In genomic region chr7:150447966-150448788, GRCh38 we compare ENCODE assay signal across 9 cellular contexts. TPM values are rescaled to one million over a fixed set of nuclear protein-coding genes. Genes with fewer than 3 reads are reported as not detected.
A peak's percentile ranks its signal among the peaks of the same experiment; 100 is the strongest.
DNase-seq lines count a peak whose midpoint lies in the region; ATAC-seq, FAIRE-seq and TF ChIP-seq lines count a peak whose summit lies in the region.
"Had no signal": no experiment of that assay in that cellular context is flagged by ENCODE, and none has a peak within 500 bp of the region (broad histone marks: within the 10 kb centered on the region; RNA-seq: fewer than 3 reads in every experiment).

No MANE protein-coding gene starts in this region.

- H3K27ac ChIP-seq in naive thymus-derived CD4-positive, alpha-beta T cell (ENCODE audit: low read depth, low read length), result peak overlapping the region; percentile 84

- TF ChIP-seq POLR2A in GM12892 (IDR thresholded peaks at IDR 0.05; ENCODE audit: low read depth, low read length), result no peak

- H3K36me3 ChIP-seq in naive thymus-derived CD4-positive, alpha-beta T cell (ENCODE audit: control insufficient read depth in 2 of 3, insufficient read depth in 3 of 3, low read length in 3 of 3), result peaks cover 0 to 4% (median 0%) of the 10 kb centered on the region in 3 experiments
- H3K36me3 ChIP-seq: lower lobe of right lung had no signal

- TF ChIP-seq CTCF in GM20000 (IDR thresholded peaks at IDR 0.05; ENCODE audit: extremely low read depth, missing control alignments), result no peak

- no peaks in the 10 kb centered on the region for H3K9me3 Mint-ChIP-seq in T-cell
- peaks cover 0 to 2% (median 0%) of the 10 kb centered on the region in 11 donors for H3K9me3 Mint-ChIP-seq in naive thymus-derived CD4-positive, alpha-beta T cell

- H3K36me3 Mint-ChIP-seq in T-cell, result peaks cover 16% of the 10 kb centered on the region
- peaks cover 0 to 22% (median 4%) of the 10 kb centered on the region in 5 donors for H3K36me3 Mint-ChIP-seq in naive thymus-derived CD4-positive, alpha-beta T cell

- peak overlapping the region; percentile 98 to 100 (median 99) for H3K4me3 Mint-ChIP-seq in T-cell
- peak overlapping the region; percentile 94 to 100 (median 98) for H3K4me3 Mint-ChIP-seq in naive thymus-derived CD4-positive, alpha-beta T cell

- H3K27ac Mint-ChIP-seq in T-cell, result peak overlapping the region; percentile 97 to 99
- peak overlapping the region; percentile 95 to 99 (median 97) for H3K27ac Mint-ChIP-seq in naive thymus-derived CD4-positive, alpha-beta T cell

- H3K27me3 Mint-ChIP-seq in T-cell, result no peaks in the 10 kb centered on the region
- no peaks in the 10 kb centered on the region for H3K27me3 Mint-ChIP-seq in naive thymus-derived CD4-positive, alpha-beta T cell

- H3K27me3 ChIP-seq in naive thymus-derived CD4-positive, alpha-beta T cell (ENCODE audit: control insufficient read depth in 2 of 2, insufficient read depth in 2 of 2, low read length in 2 of 2), result no peaks in the 10 kb centered on the region

- ATAC-seq in GM21723 (IDR thresholded peaks at IDR 0.05; ENCODE audit: unreplicated experiment) (peak; percentile 9), T-cell (replicated peaks in 1 of 4) (peak in 1 of 4 experiments; percentile 3)
- no peak for ATAC-seq in naive thymus-derived CD4-positive, alpha-beta T cell

- intact Hi-C loops in naive thymus-derived CD4-positive, alpha-beta T cell (cut with micrococcal nuclease), result loop anchor here (1.0 to 2.0 kb wide), 8 partner anchors 41 to 429 kb away; partner anchors contain the start of genes GIMAP1 (in 1 of the 2) and GIMAP5 (in 1 of the 2)

- H3K4me1 ChIP-seq in naive thymus-derived CD4-positive, alpha-beta T cell (ENCODE audit: control insufficient read depth in 2 of 2, insufficient read depth in 2 of 2, low read length in 2 of 2), result peaks cover 26 to 34% of the 10 kb centered on the region in 2 donors

- CTCF ChIA-PET in T-cell (lab: Charles Lee), result interaction anchor here (0.6 to 6.3 kb wide), 20 partner anchors 15 to 311 kb away, joined by 3 to 68 read pairs (median 4); partner anchors contain the start of genes GIMAP1 (in 1 of the 2), GIMAP2 (in 1 of the 2), GIMAP4 (in 1 of the 2) and GIMAP7 (in 1 of the 2)
- CTCF ChIA-PET in naive thymus-derived CD4-positive, alpha-beta T cell (lab: Charles Lee), result interaction anchor here (0.7 to 5.9 kb wide), 26 partner anchors 31 to 490 kb away, joined by 3 to 91 read pairs (median 6); partner anchors contain the start of genes GIMAP1, GIMAP4 and GIMAP7

- H3K4me1 Mint-ChIP-seq in T-cell, result peaks cover 48 to 58% (median 56%) of the 10 kb centered on the region in 3 donors
- peaks cover 31 to 54% (median 38%) of the 10 kb centered on the region in 7 donors for H3K4me1 Mint-ChIP-seq in naive thymus-derived CD4-positive, alpha-beta T cell

- no peak for DNase-seq in GM12892 (ENCODE audit: insufficient read length)
- DNase-seq in T-cell, result peak in 1 of 34 experiments; percentile 12
- DNase-seq in naive thymus-derived CD4-positive, alpha-beta T cell, result no peak
- DNase-seq in GM20000 (ENCODE audit: low spot score), result no peak
- DNase-seq in OCI-M2 (lab: John Stamatoyannopoulos, UW; ENCODE audit: unreplicated experiment), result no peak
- no peak for DNase-seq in EL

- FAIRE-seq in GM12892 (lab: Jason Lieb, UNC), result peak; percentile 72

- POLR2A ChIA-PET in T-cell (lab: Charles Lee), result interaction anchor here (0.6 to 0.9 kb wide), 3 partner anchors 57 to 1411 kb away, joined by 3 to 6 read pairs (median 3); no protein-coding TSS in a partner anchor
- POLR2A ChIA-PET in naive thymus-derived CD4-positive, alpha-beta T cell (lab: Charles Lee), result interaction anchor here (0.9 to 13.9 kb wide), 28 partner anchors 8 to 317 kb away, joined by 3 to 829 read pairs (median 10); partner anchors contain the start of genes GIMAP1, GIMAP4, GIMAP5 and GIMAP6

- no peaks in the 10 kb centered on the region for H3K9me3 ChIP-seq in naive thymus-derived CD4-positive, alpha-beta T cell (ENCODE audit: control insufficient read depth in 2 of 3, low read length in 3 of 3)
- H3K9me3 ChIP-seq: lower lobe of right lung had no signal

- H3K4me3 ChIP-seq in naive thymus-derived CD4-positive, alpha-beta T cell (ENCODE audit: low read length), result peak overlapping the region; percentile 65
- H3K4me3 ChIP-seq: coronary artery had no signal

RNA-seq across cellular contexts. Expression of gene GIMAP8, which starts 2.3 kb away (rescaled TPM):
- 5.4 TPM for polyA plus RNA-seq in GM12892 (2012; ENCODE audit: missing spikeins)
- total RNA-seq in T-cell, result 10 to 100 TPM; 17.8 to 54.6 (median 50.1) TPM
- 10 to 100 TPM; 13.8 to 69.7 (median 52.5) TPM for total RNA-seq in naive thymus-derived CD4-positive, alpha-beta T cell
- 10 to 100 TPM; 26.0 to 56.5 TPM for polyA plus RNA-seq in naive thymus-derived CD4-positive, alpha-beta T cell
